1 cellular context compared by ENCODE assay signal in the genomic region with DNA sequence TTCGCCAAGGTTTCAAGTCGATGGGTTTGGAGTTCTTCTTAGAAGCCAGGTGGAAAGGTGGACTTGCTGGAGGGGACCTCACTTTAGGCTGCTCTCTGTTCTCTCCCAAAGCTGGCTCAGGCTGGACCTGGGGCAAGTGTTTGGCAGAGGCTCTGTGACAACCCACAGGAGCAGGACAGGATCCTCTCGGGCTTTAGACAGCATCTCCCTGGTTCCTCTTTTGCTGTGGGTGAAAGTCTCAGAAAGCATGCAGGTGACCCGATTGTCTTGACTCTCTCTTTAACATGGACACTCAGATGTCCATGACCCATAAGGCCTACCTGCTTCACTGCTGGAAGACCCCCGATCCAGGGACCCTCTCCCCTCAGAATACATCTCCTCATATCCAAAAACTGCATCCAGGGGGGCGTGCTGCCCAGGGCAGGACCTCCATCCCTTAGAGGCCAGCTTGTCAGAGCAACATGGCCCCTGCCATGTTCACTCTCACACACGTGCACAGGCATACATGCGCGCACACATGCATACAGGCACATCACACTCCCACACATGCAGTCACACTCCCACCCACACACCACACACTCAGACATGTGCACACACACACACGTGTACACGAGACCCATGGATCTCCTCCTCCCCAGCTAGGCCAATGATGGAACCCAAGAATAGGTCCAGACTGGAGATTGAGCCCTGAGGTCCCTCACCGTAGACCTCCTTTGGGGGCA.
TF ChIP-seq lines count a peak whose summit lies in the region.

No MANE protein-coding gene starts in this region.

TF ChIP-seq in IMR-90, 13 proteins besides CTCF, POLR2A, EP300 and RAD21 (continued from another document):
- TF ChIP-seq RCOR1 (IDR thresholded peaks at IDR 0.05; ENCODE audit: insufficient replicate concordance, low read length) (no peak), CEBPB (IDR thresholded peaks at IDR 0.05; ENCODE audit: low read depth, low read length) (no peak), MXI1 (IDR thresholded peaks at IDR 0.05; ENCODE audit: borderline replicate concordance, low read depth, low read length) (no peak), ELK1 (IDR thresholded peaks at IDR 0.05; ENCODE audit: borderline replicate concordance, low read depth, low read length) (no peak), RFX5 (IDR thresholded peaks at IDR 0.05; ENCODE audit: low read depth, low read length) (no peak), NFE2L2 (IDR thresholded peaks at IDR 0.05; ENCODE audit: low read depth, low read length) (no peak)
